18 cellular contexts compared by ENCODE assay signal in genomic region chr19:1752757-1753728, GRCh38. TPM values are rescaled to one million over a fixed set of nuclear protein-coding genes. Genes with fewer than 3 reads are reported as not detected.
DNase-seq lines count a peak whose midpoint lies in the region; ATAC-seq and TF ChIP-seq lines count a peak whose summit lies in the region.
"Had no signal": no experiment of that assay in that cellular context is flagged by ENCODE, and none has a peak within 500 bp of the region (broad histone marks: within the 10 kb centered on the region; RNA-seq: fewer than 3 reads in every experiment).

Gene ONECUT3 (plus strand): TSS chr19:1753506. CDS start chr19:1753663, 157 bp downstream.

- TF ChIP-seq CTCF in hepatocyte (IDR thresholded peaks at IDR 0.05; ENCODE audit: poor library complexity) = no peak
- no peak for TF ChIP-seq CTCF in esophagus squamous epithelium (IDR thresholded peaks at IDR 0.05)

- H3K4me1 Mint-ChIP-seq in activated naive CD4-positive, alpha-beta T cell treated with anti-CD3 and anti-CD28 coated beads, Interleukin-2, amount 10 ng/mL, durations not matched to agents 7 days and 5 days = peaks cover 14% of the 10 kb centered on the region
- peaks cover 17% of the 10 kb centered on the region for H3K4me1 Mint-ChIP-seq in activated naive CD4-positive, alpha-beta T cell treated with anti-CD3 and anti-CD28 coated beads for 36 hours (ENCODE audit: low read depth)
- H3K4me1 Mint-ChIP-seq in stimulated activated naive B cell treated with anti-CD40 and anti-IgM and Interleukin-4, amounts not matched to agents 10 μg/mL and 1 μg/mL and 100 μg/mL, for 72 hours = peaks cover 21 to 57% of the 10 kb centered on the region in 2 donors

- H3K9me3 ChIP-seq in NT2/D1 (ENCODE audit: insufficient read depth, low read length) (no peaks in the 10 kb centered on the region), hepatocyte (ENCODE audit: low read depth) (no peaks in the 10 kb centered on the region), esophagus squamous epithelium (no peaks in the 10 kb centered on the region)
- H3K9me3 ChIP-seq: thyroid gland had no signal

- H4K20me1 ChIP-seq in hepatocyte (ENCODE audit: insufficient read depth, poor library complexity, severe bottlenecking) = no peaks in the 10 kb centered on the region

- H3K9me2 ChIP-seq in hepatocyte (replicated peaks; ENCODE audit: insufficient read depth) = no peaks in the 10 kb centered on the region

- H3K4me1 ChIP-seq in NT2/D1 (ENCODE audit: insufficient read depth, insufficient read length) (peaks cover 34% of the 10 kb centered on the region), hepatocyte (ENCODE audit: insufficient read depth) (peaks cover 12% of the 10 kb centered on the region), esophagus squamous epithelium (peaks cover 25 to 64% (median 35%) of the 10 kb centered on the region in 3 donors)
- H3K4me1 ChIP-seq: foreskin keratinocyte had no signal

- TF ChIP-seq POLR2A in esophagus squamous epithelium (IDR thresholded peaks at IDR 0.05) = no peak

- H3K9me3 Mint-ChIP-seq in activated naive CD4-positive, alpha-beta T cell treated with anti-CD3 and anti-CD28 coated beads, Interleukin-2, amount 10 ng/mL, durations not matched to agents 7 days and 5 days = no peaks in the 10 kb centered on the region
- no peaks in the 10 kb centered on the region for H3K9me3 Mint-ChIP-seq in activated naive CD4-positive, alpha-beta T cell treated with anti-CD3 and anti-CD28 coated beads for 36 hours
- H3K9me3 Mint-ChIP-seq in stimulated activated naive B cell treated with anti-CD40 and anti-IgM and Interleukin-4, amounts not matched to agents 10 μg/mL and 1 μg/mL and 100 μg/mL, for 72 hours = no peaks in the 10 kb centered on the region
- H3K9me3 Mint-ChIP-seq: neural crest cell had no signal

- H3K27me3 ChIP-seq in NT2/D1 (ENCODE audit: insufficient read depth, insufficient read length) (peaks cover 98% of the 10 kb centered on the region), hepatocyte (peaks cover 86% of the 10 kb centered on the region), esophagus squamous epithelium (peaks cover 69 to 100% (median 73%) of the 10 kb centered on the region in 4 donors)

- peaks cover 91% of the 10 kb centered on the region for H3K27me3 Mint-ChIP-seq in activated naive CD4-positive, alpha-beta T cell treated with anti-CD3 and anti-CD28 coated beads, Interleukin-2, amount 10 ng/mL, durations not matched to agents 7 days and 5 days
- peaks cover 47% of the 10 kb centered on the region for H3K27me3 Mint-ChIP-seq in activated naive CD4-positive, alpha-beta T cell treated with anti-CD3 and anti-CD28 coated beads for 36 hours (ENCODE audit: low read depth)
- H3K27me3 Mint-ChIP-seq in stimulated activated naive B cell treated with anti-CD40 and anti-IgM and Interleukin-4, amounts not matched to agents 10 μg/mL and 1 μg/mL and 100 μg/mL, for 72 hours = peaks cover 43 to 65% of the 10 kb centered on the region in 2 donors

- H3K4me2 ChIP-seq in hepatocyte = no peak within 1 kb of the TSS

- no peaks in the 10 kb centered on the region for H3K36me3 Mint-ChIP-seq in activated naive CD4-positive, alpha-beta T cell treated with anti-CD3 and anti-CD28 coated beads, Interleukin-2, amount 10 ng/mL, durations not matched to agents 7 days and 5 days
- H3K36me3 Mint-ChIP-seq in activated naive CD4-positive, alpha-beta T cell treated with anti-CD3 and anti-CD28 coated beads for 36 hours (ENCODE audit: low read depth) = no peaks in the 10 kb centered on the region
- peaks cover 1 to 7% of the 10 kb centered on the region in 2 donors for H3K36me3 Mint-ChIP-seq in stimulated activated naive B cell treated with anti-CD40 and anti-IgM and Interleukin-4, amounts not matched to agents 10 μg/mL and 1 μg/mL and 100 μg/mL, for 72 hours

- DNase-seq in activated naive CD4-positive, alpha-beta T cell treated with anti-CD3 and anti-CD28 coated beads, Interleukin-2, amount 10 ng/mL, durations not matched to agents 7 days and 5 days = no peak
- DNase-seq in activated naive CD4-positive, alpha-beta T cell treated with anti-CD3 and anti-CD28 coated beads for 36 hours = no peak
- DNase-seq in NT2/D1 (ENCODE audit: low read depth, low spot score) (no peak), hepatocyte (ENCODE audit: low spot score) (peak; percentile 58), NCI-H1694 treated with DMSO at 0.1 percent for 48 hours (lab: John Stamatoyannopoulos, UW) (no peak), esophagus squamous epithelium (lab: John Stamatoyannopoulos, UW) (no peak)
- no peak for DNase-seq in stimulated activated naive B cell treated with anti-CD40 and anti-IgM and Interleukin-4, amounts not matched to agents 10 μg/mL and 1 μg/mL and 100 μg/mL, for 72 hours
- DNase-seq: DMS79 treated with DMSO at 0.1 percent for 48 hours; effector CD4-positive, alpha-beta T cell; foreskin keratinocyte; H9; stimulated activated CD4-positive, alpha-beta T cell treated with anti-CD3 and anti-CD28 coated beads, Interleukin-2, amount 100 ng/mL, for 48 hours; stimulated activated CD8-positive, alpha-beta memory T cell treated with anti-CD3 and anti-CD28 coated beads, Interleukin-4, amount 100 ng/mL, for 48 hours; thyroid gland had no signal

- ATAC-seq in stimulated activated naive B cell treated with anti-CD40 and anti-IgM and Interleukin-4, amounts not matched to agents 10 μg/mL and 1 μg/mL and 100 μg/mL, for 72 hours (replicated peaks) = peak in 1 of 2 donors; percentile 22
- no peak for ATAC-seq in HG03457 (IDR thresholded peaks at IDR 0.05; ENCODE audit: unreplicated experiment)
- ATAC-seq: foreskin keratinocyte had no signal

- H3K27ac Mint-ChIP-seq in activated naive CD4-positive, alpha-beta T cell treated with anti-CD3 and anti-CD28 coated beads, Interleukin-2, amount 10 ng/mL, durations not matched to agents 7 days and 5 days = peak within 1 kb of the TSS; percentile 37
- no peak within 1 kb of the TSS for H3K27ac Mint-ChIP-seq in activated naive CD4-positive, alpha-beta T cell treated with anti-CD3 and anti-CD28 coated beads for 36 hours
- H3K27ac Mint-ChIP-seq in stimulated activated naive B cell treated with anti-CD40 and anti-IgM and Interleukin-4, amounts not matched to agents 10 μg/mL and 1 μg/mL and 100 μg/mL, for 72 hours = peak within 1 kb of the TSS; percentile 91
- H3K27ac Mint-ChIP-seq: H9 had no signal

- H2AFZ ChIP-seq in hepatocyte = no peak within 1 kb of the TSS

- H3K4me3 Mint-ChIP-seq in activated naive CD4-positive, alpha-beta T cell treated with anti-CD3 and anti-CD28 coated beads, Interleukin-2, amount 10 ng/mL, durations not matched to agents 7 days and 5 days = peak within 1 kb of the TSS; percentile 31
- H3K4me3 Mint-ChIP-seq in activated naive CD4-positive, alpha-beta T cell treated with anti-CD3 and anti-CD28 coated beads for 36 hours = no peak within 1 kb of the TSS
- peak within 1 kb of the TSS; percentile 49 to 51 for H3K4me3 Mint-ChIP-seq in stimulated activated naive B cell treated with anti-CD40 and anti-IgM and Interleukin-4, amounts not matched to agents 10 μg/mL and 1 μg/mL and 100 μg/mL, for 72 hours
- H3K4me3 Mint-ChIP-seq: neural crest cell had no signal

- peak within 1 kb of the TSS; percentile 15 for H3K4me3 ChIP-seq in NT2/D1 (ENCODE audit: insufficient read length, low read depth)
- no peak within 1 kb of the TSS for H3K4me3 ChIP-seq in hepatocyte
- H3K4me3 ChIP-seq in esophagus squamous epithelium = no peak within 1 kb of the TSS
- H3K4me3 ChIP-seq: thyroid gland had no signal

- no peak within 1 kb of the TSS for H3K27ac ChIP-seq in hepatocyte
- no peak within 1 kb of the TSS for H3K27ac ChIP-seq in esophagus squamous epithelium
- H3K27ac ChIP-seq: foreskin keratinocyte, thyroid gland had no signal

- WGBS in hepatocyte (ENCODE audit: low lambda C conversion rate, missing lambda C conversion rate) = 23% methylated on average over 19 of the region's 77 CpGs
- 0 to 9% methylated on average over 1 to 6 of the region's 77 CpGs for WGBS in esophagus squamous epithelium, 2 donors

- H3K9ac ChIP-seq in NT2/D1 (ENCODE audit: insufficient read length, low read depth) = no peak within 1 kb of the TSS

- H3K36me3 ChIP-seq in NT2/D1 (ENCODE audit: insufficient read depth, insufficient read length, low read length) (no peaks in the 10 kb centered on the region), hepatocyte (replicated peaks; ENCODE audit: insufficient read depth, low read depth) (no peaks in the 10 kb centered on the region), esophagus squamous epithelium (no peaks in the 10 kb centered on the region)
- H3K36me3 ChIP-seq: thyroid gland had no signal

- intact Hi-C loops in activated naive CD4-positive, alpha-beta T cell treated with anti-CD3 and anti-CD28 coated beads for 36 hours (cut with micrococcal nuclease) = no loop called here
- intact Hi-C loops in esophagus squamous epithelium (cut with DNase I) = no loop called here

- CTCF ChIA-PET in activated naive CD4-positive, alpha-beta T cell treated with anti-CD3 and anti-CD28 coated beads, Interleukin-2, amount 10 ng/mL, durations not matched to agents 7 days and 5 days (lab: Charles Lee) = no interaction called here
- CTCF ChIA-PET in activated naive CD4-positive, alpha-beta T cell treated with anti-CD3 and anti-CD28 coated beads for 36 hours (lab: Charles Lee) = interaction anchor here (0.6 kb wide), 1 partner anchor 14 kb away, joined by 4 read pairs; no protein-coding TSS in a partner anchor

- H3K79me2 ChIP-seq in hepatocyte = no peaks in the 10 kb centered on the region

RNA-seq across cellular contexts. Expression of gene ONECUT3, which starts in this region (rescaled TPM):
- not detected for total RNA-seq in activated naive CD4-positive, alpha-beta T cell treated with anti-CD3 and anti-CD28 coated beads for 36 hours
- total RNA-seq in hepatocyte = 0.03 and 0.08 TPM in 2 replicates
- polyA plus RNA-seq in hepatocyte = 0.06 and 0.09 TPM in 2 replicates
- not detected for total RNA-seq in esophagus squamous epithelium
- total RNA-seq: cardiac septum, foreskin keratinocyte, lung microvascular endothelial cell, thyroid gland had no signal
- polyA plus RNA-seq: foreskin keratinocyte had no signal

Comparison
In these comparisons a context has a peak if more than half of its experiments do, and no peak if none do; other contexts are left out.
1. Peak in DNase-seq in hepatocyte; RNA of the gene not detected or under 1 TPM.